20 cellular contexts compared by ENCODE assay signal in genomic region chr5:116908537-116908936, GRCh38.
A peak's percentile ranks its signal among the peaks of the same experiment; 100 is the strongest.
DNase-seq lines count a peak whose midpoint lies in the region; ATAC-seq and TF ChIP-seq lines count a peak whose summit lies in the region.
"Had no signal": no experiment of that assay in that cellular context is flagged by ENCODE, and none has a peak within 500 bp of the region (broad histone marks: within the 10 kb centered on the region; RNA-seq: fewer than 3 reads in every experiment).

No MANE protein-coding gene starts in this region.

- no peak overlapping the region for H3K4me3 ChIP-seq in GM12865 (ENCODE audit: low read depth, low read length)
- H3K4me3 ChIP-seq in PC-9 = no peak overlapping the region

- H3K79me2 ChIP-seq in PC-9 (ENCODE audit: low read depth) = no peaks in the 10 kb centered on the region
- H3K79me2 ChIP-seq: parathyroid adenoma had no signal

- CTCF ChIA-PET in PC-9 (lab: Charles Lee) = no interaction called here

- TF ChIP-seq CTCF in GM12865 (IDR thresholded peaks at IDR 0.05; ENCODE audit: insufficient read depth, low read depth, low read length, missing control alignments) (no peak), PC-9 (conservative IDR thresholded peaks at IDR 0.05) (no peak)

- H3K27me3 ChIP-seq in PC-9 (ENCODE audit: insufficient read depth, low read depth) = peaks cover 5% of the 10 kb centered on the region; the same call in 1 of the 2 replicates

- no peaks in the 10 kb centered on the region for H3F3A ChIP-seq in PC-9 (ENCODE audit: insufficient read depth, low read depth)

- DNase-seq in GM12865 (ENCODE audit: low read depth) = peak; percentile 29
- DNase-seq in PC-9 = no peak
- no peak for DNase-seq in posterior vena cava (ENCODE audit: low spot score)
- DNase-seq in amniotic stem cell (lab: John Stamatoyannopoulos, UW) = no peak
- no peak for DNase-seq in HuH-7.5 (ENCODE audit: low spot score)
- DNase-seq: 8988T; activated CD4-positive, alpha-beta T cell treated with anti-CD3 and anti-CD28 coated beads for 1 hour; activated T-cell treated with anti-CD3 and anti-CD28 coated beads, Interleukin-2, amount 50 U/mL, for 24 hours; CD4-positive, CD25-positive, alpha-beta regulatory T cell; glutamatergic neuron; kidney glomerular epithelial cell; NCI-H187 treated with DMSO at 0.1 percent for 48 hours; NCI-H774; stimulated activated CD4-positive, alpha-beta T cell treated with anti-CD3 and anti-CD28 coated beads, Interleukin-12 subunit alpha, Interleukin-12 subunit beta, amount 100 ng/mL, for 4 hours; T-helper 2 cell had no signal

- no peaks in the 10 kb centered on the region for H3K9me3 ChIP-seq in PC-9 (ENCODE audit: insufficient read depth, low read depth)

- no TSS peak for BruUV-seq in PC-9 (replicated peaks; lab: Mats Ljungman, UMichigan)

- ATAC-seq in GM19452 (IDR thresholded peaks at IDR 0.05; ENCODE audit: unreplicated experiment) (peak; percentile 69), HG02623 (IDR thresholded peaks at IDR 0.05; ENCODE audit: unreplicated experiment) (peak; percentile 63), HG03432 (IDR thresholded peaks at IDR 0.05; ENCODE audit: unreplicated experiment) (peak; percentile 81)

- H3K9me2 ChIP-seq in PC-9 (ENCODE audit: insufficient read depth) = no peaks in the 10 kb centered on the region

- POLR2A ChIA-PET in PC-9 (lab: Charles Lee; ENCODE audit: unreplicated experiment) = no interaction called here

- no peaks in the 10 kb centered on the region for H3K36me3 ChIP-seq in PC-9 (ENCODE audit: low read depth)

- H3K27ac ChIP-seq in PC-9 = no peak overlapping the region
- H3K27ac ChIP-seq: HL-60, parathyroid adenoma had no signal

- no peaks in the 10 kb centered on the region for H3K4me1 ChIP-seq in PC-9 (replicated peaks; ENCODE audit: insufficient read depth)
- H3K4me1 ChIP-seq: parathyroid adenoma had no signal

- H2AFZ ChIP-seq in PC-9 = no peak overlapping the region
- H2AFZ ChIP-seq: parathyroid adenoma had no signal

- no peak overlapping the region for H3K4me2 ChIP-seq in PC-9

- no peaks in the 10 kb centered on the region; the same call in 1 of the 2 replicates for H4K20me1 ChIP-seq in PC-9 (ENCODE audit: insufficient read depth)

- intact Hi-C loops in PC-9 (cut with micrococcal nuclease; ENCODE audit: unreplicated experiment) (no loop called here), posterior vena cava (cut with DNase I) (loop anchor here in 1 of 2 donors (5.0 kb wide), 1 partner anchor 1044 kb away; no protein-coding TSS in a partner anchor)
